In genomic region chr1:184324972-184325371, GRCh38 we compare ENCODE assay signal across 20 cellular contexts.
A peak's percentile ranks its signal among the peaks of the same experiment; 100 is the strongest.
DNase-seq lines count a peak whose midpoint lies in the region; ATAC-seq, FAIRE-seq and TF ChIP-seq lines count a peak whose summit lies in the region.
"Had no signal": no experiment of that assay in that cellular context is flagged by ENCODE, and none has a peak within 500 bp of the region (broad histone marks: within the 10 kb centered on the region; RNA-seq: fewer than 3 reads in every experiment).

No MANE protein-coding gene starts in this region.

- no peak for FAIRE-seq in HepG2 (lab: Jason Lieb, UNC)
- FAIRE-seq in GM12891 (lab: Jason Lieb, UNC): no peak
- FAIRE-seq: G401.6, GM19239, H1, HTR-8/SVneo had no signal

- H3K27me3 ChIP-seq in A673 (replicated peaks; ENCODE audit: insufficient read depth, low read depth, low read length, poor library complexity) (no peaks in the 10 kb centered on the region), GM23248 (replicated peaks; ENCODE audit: insufficient read depth) (no peaks in the 10 kb centered on the region), HepG2 (ENCODE audit: control insufficient read depth in 1 of 2, insufficient read depth in 2 of 2, low read length in 2 of 2) (no peaks in the 10 kb centered on the region)
- H3K27me3 ChIP-seq: BE2C had no signal

- H4K20me1 ChIP-seq in GM23248 (ENCODE audit: insufficient read depth) (no peaks in the 10 kb centered on the region), HepG2 (ENCODE audit: insufficient read depth, low read length) (no peaks in the 10 kb centered on the region)

- BruUV-seq in A673 (replicated peaks; lab: Mats Ljungman, UMichigan) (no TSS peak), HepG2 (replicated peaks; lab: Mats Ljungman, UMichigan) (no TSS peak)

- no peak for ATAC-seq in HepG2

- no peak for TF ChIP-seq EP300 in HepG2 (IDR thresholded peaks at IDR 0.05; ENCODE audit: low read depth in 2 of 2, low read length in 2 of 2)
- TF ChIP-seq EP300 in HepG2 (CRISPR knock-in tag; IDR thresholded peaks at IDR 0.05; ENCODE audit: borderline replicate concordance): no peak

- peak; percentile 10 for DNase-seq in A673 (ENCODE audit: low spot score)
- DNase-seq in GM23248: no peak
- peak; percentile 4 for DNase-seq in RPMI7951 (ENCODE audit: low read depth)
- no peak for DNase-seq in HepG2 (ENCODE audit: low spot score)
- DNase-seq in GM12891 (ENCODE audit: insufficient read length, low spot score): no peak
- DNase-seq in NOMO-1 treated with DMSO at 0.1 percent for 48 hours (lab: John Stamatoyannopoulos, UW; ENCODE audit: unreplicated experiment): no peak
- no peak for DNase-seq in NCI-H345 treated with DMSO at 0.1 percent for 48 hours (lab: John Stamatoyannopoulos, UW; ENCODE audit: unreplicated experiment)
- no peak for DNase-seq in activated effector memory CD4-positive, alpha-beta T cell treated with anti-CD3 and anti-CD28 coated beads, Interleukin-2, amount 50 U/mL, for 16 hours
- DNase-seq: ACHN; BE2C; C1 segment of cervical spinal cord; CD4-positive, CD25-positive, alpha-beta regulatory T cell; CD8-positive, alpha-beta memory T cell; COR-L47; H9; KBM-7 had no signal

- no peaks in the 10 kb centered on the region for H3F3A ChIP-seq in GM23248 (ENCODE audit: insufficient read depth)

- H3K4me2 ChIP-seq in GM23248 (ENCODE audit: unreplicated experiment): no peak overlapping the region
- H3K4me2 ChIP-seq in HepG2 (ENCODE audit: low read depth, low read length): peak overlapping the region; percentile 4; the same call in 1 of the 2 replicates

- H3K4me1 ChIP-seq in A673 (ENCODE audit: insufficient read depth, low read length, poor library complexity, severe bottlenecking) (peaks cover 6% of the 10 kb centered on the region), GM23248 (ENCODE audit: insufficient read depth) (no peaks in the 10 kb centered on the region), HepG2 (ENCODE audit: insufficient read depth, low read length) (no peaks in the 10 kb centered on the region)

- 51 to 62% methylated on average over 3 of the region's 3 CpGs for WGBS in GM23248 (ENCODE audit: low coverage in 1 of 2, low lambda C conversion rate in 2 of 2, missing lambda C conversion rate in 2 of 2), 2 experiments
- 31% methylated on average over 3 of the region's 3 CpGs for WGBS in HepG2 (ENCODE audit: low lambda C conversion rate)

- H3K79me2 ChIP-seq in GM23248 (ENCODE audit: insufficient read depth): no peaks in the 10 kb centered on the region
- no peaks in the 10 kb centered on the region for H3K79me2 ChIP-seq in HepG2 (ENCODE audit: insufficient read depth, low read length)

- H3K9me3 ChIP-seq in A673 (ENCODE audit: low read depth, low read length, poor library complexity, severe bottlenecking): no peaks in the 10 kb centered on the region
- no peaks in the 10 kb centered on the region for H3K9me3 ChIP-seq in GM23248 (ENCODE audit: low read depth)
- H3K9me3 ChIP-seq in HepG2 (ENCODE audit: low read length): no peaks in the 10 kb centered on the region
- H3K9me3 ChIP-seq: BE2C had no signal

- CTCF ChIA-PET in A673 (lab: Charles Lee): no interaction called here
- CTCF ChIA-PET in HepG2 (lab: Yijun Ruan, JAX; ENCODE audit: low intra/inter-chr PET ratio, low total read pairs): no interaction called here

- no peak for TF ChIP-seq RAD21 in HepG2 (CRISPR knock-in tag; IDR thresholded peaks at IDR 0.05)

- H3K9ac ChIP-seq in GM23248 (no peak overlapping the region), HepG2 (ENCODE audit: insufficient read depth, low read depth, low read length) (no peak overlapping the region)

- no peaks in the 10 kb centered on the region for H3K9me2 ChIP-seq in GM23248 (ENCODE audit: insufficient read depth)

- no peak overlapping the region for H3K27ac ChIP-seq in A673 (ENCODE audit: low read depth, low read length, poor library complexity, severe bottlenecking)
- no peak overlapping the region for H3K27ac ChIP-seq in GM23248
- H3K27ac ChIP-seq in HepG2 (ENCODE audit: extremely low read length, insufficient read depth, low read length): no peak overlapping the region

- intact Hi-C loops in A673 (cut with micrococcal nuclease; ENCODE audit: unreplicated experiment) (no loop called here), HepG2 (cut with micrococcal nuclease; ENCODE audit: unreplicated experiment) (no loop called here)

- TF ChIP-seq CTCF in A673 (conservative IDR thresholded peaks at IDR 0.05; ENCODE audit: low read depth, low read length): no peak
- no peak for TF ChIP-seq CTCF in HepG2 (CRISPR knock-in tag; IDR thresholded peaks at IDR 0.05)

- H3K4me3 ChIP-seq in A673 (ENCODE audit: low read depth, low read length, poor library complexity, severe bottlenecking): no peak overlapping the region
- no peak overlapping the region for H3K4me3 ChIP-seq in GM23248
- H3K4me3 ChIP-seq in HepG2 (replicated peaks in 1 of 3; ENCODE audit: insufficient read depth in 1 of 3, low read depth in 2 of 3, low read length in 3 of 3): no peak overlapping the region

- H3K36me3 ChIP-seq in A673 (ENCODE audit: insufficient read depth, low read length, poor library complexity, severe bottlenecking) (no peaks in the 10 kb centered on the region), GM23248 (ENCODE audit: low read depth) (no peaks in the 10 kb centered on the region), HepG2 (replicated peaks in 1 of 2; ENCODE audit: control insufficient read depth in 1 of 2, insufficient read depth in 2 of 2, low read length in 2 of 2) (no peaks in the 10 kb centered on the region)
- H3K36me3 ChIP-seq: BE2C had no signal

- POLR2A ChIA-PET in A673 (lab: Charles Lee; ENCODE audit: low non-redundant PET): no interaction called here
- POLR2A ChIA-PET in HepG2 (lab: Yijun Ruan, JAX): no interaction called here

- in situ Hi-C loops in GM23248 (cut with MboI): no loop called here
- in situ Hi-C loops in HepG2 (cut with HindIII; ENCODE audit: extremely low pct_ligation_motif_present, low pct_unique_long_range_greater_than_20kb): no loop called here

- peak overlapping the region; percentile 35; the same call in 1 of the 2 replicates for H2AFZ ChIP-seq in GM23248
- H2AFZ ChIP-seq in HepG2 (ENCODE audit: low read length): no peak overlapping the region

- TF ChIP-seq POLR2A in HepG2 (IDR thresholded peaks at IDR 0.05; ENCODE audit: insufficient read depth in 1 of 2, low read depth in 2 of 2, low read length in 2 of 2) (no peak), GM12891 (IDR thresholded peaks at IDR 0.05; ENCODE audit: low read depth, low read length) (no peak)

TF ChIP-seq in HepG2, 621 proteins besides CTCF, POLR2A, EP300 and RAD21 (continues in another document):
- no peak for TF ChIP-seq ZNF75D (CRISPR knock-in tag; IDR thresholded peaks at IDR 0.05; ENCODE audit: borderline replicate concordance)
- TF ChIP-seq NCOA1 (CRISPR knock-in tag; IDR thresholded peaks at IDR 0.05): no peak
- no peak for TF ChIP-seq ZNF891 (CRISPR knock-in tag; IDR thresholded peaks at IDR 0.05)
- no peak for TF ChIP-seq YEATS2 (CRISPR knock-in tag; IDR thresholded peaks at IDR 0.05; ENCODE audit: borderline replicate concordance)
- TF ChIP-seq ZNF703 (CRISPR knock-in tag; IDR thresholded peaks at IDR 0.05; ENCODE audit: borderline replicate concordance): no peak

TF ChIP-seq in GM12891, 5 proteins besides CTCF, POLR2A, EP300 and RAD21:
- TF ChIP-seq TAF1 (IDR thresholded peaks at IDR 0.05; ENCODE audit: low read depth, low read length): no peak
- TF ChIP-seq SPI1 (IDR thresholded peaks at IDR 0.05; ENCODE audit: low read depth, low read length): no peak
- no peak for TF ChIP-seq POU2F2 (IDR thresholded peaks at IDR 0.05; ENCODE audit: low read depth, low read length)
- no peak for TF ChIP-seq PAX5 (IDR thresholded peaks at IDR 0.05; ENCODE audit: insufficient read depth, low read length, severe bottlenecking)
- no peak for TF ChIP-seq POLR2AphosphoS5 (IDR thresholded peaks at IDR 0.05; ENCODE audit: low read depth, low read length)

Comparison
In these comparisons a context has a peak if more than half of its experiments do, and no peak if none do; other contexts are left out.
1. DNase-seq: peak in A673 (single experiment) and RPMI7951 (single experiment); none in GM23248 (single experiment), HepG2 (single experiment), GM12891 (single experiment), NOMO-1 treated with DMSO at 0.1 percent for 48 hours (single experiment), NCI-H345 treated with DMSO at 0.1 percent for 48 hours (single experiment) and activated effector memory CD4-positive, alpha-beta T cell treated with anti-CD3 and anti-CD28 coated beads, Interleukin-2, amount 50 U/mL, for 16 hours (single experiment).